12 cellular contexts compared by ENCODE assay signal in genomic region chr10:88428442-88428841, GRCh38.
DNase-seq lines count a peak whose midpoint lies in the region; ATAC-seq, FAIRE-seq and TF ChIP-seq lines count a peak whose summit lies in the region.
"Had no signal": no experiment of that assay in that cellular context is flagged by ENCODE, and none has a peak within 500 bp of the region (broad histone marks: within the 10 kb centered on the region; RNA-seq: fewer than 3 reads in every experiment).

No MANE protein-coding gene starts in this region.

- 23 to 45% (median 38%) methylated on average over 1 of the region's 1 CpG for WGBS in small intestine, 3 donors

- peaks cover 15% of the 10 kb centered on the region for H3F3A ChIP-seq in PC-9 (ENCODE audit: insufficient read depth, low read depth)

- POLR2A ChIA-PET in PC-9 (lab: Charles Lee; ENCODE audit: unreplicated experiment): interaction anchor here (0.6 kb wide), 1 partner anchor 8 kb away, joined by 6 read pairs; no protein-coding TSS in a partner anchor

- H3K27ac ChIP-seq in PC-9: peak overlapping the region; percentile 78
- H3K27ac ChIP-seq in small intestine (ENCODE audit: low read depth in 1 of 2, low read length in 1 of 2): no peak overlapping the region

- H3K9me3 ChIP-seq in PC-9 (ENCODE audit: insufficient read depth, low read depth) (no peaks in the 10 kb centered on the region), small intestine (ENCODE audit: control insufficient read depth, low read depth) (no peaks in the 10 kb centered on the region)

- H3K4me2 ChIP-seq in PC-9: peak overlapping the region; percentile 69

- H3K4me1 ChIP-seq in PC-9 (replicated peaks; ENCODE audit: insufficient read depth) (peaks cover 32% of the 10 kb centered on the region), small intestine (ENCODE audit: control insufficient read depth in 2 of 2, insufficient read depth in 1 of 2, low read depth in 1 of 2, low read length in 1 of 2) (no peaks in the 10 kb centered on the region)

- DNase-seq in DMS53 (lab: John Stamatoyannopoulos, UW): peak; percentile 24
- no peak for DNase-seq in DMS53 treated with DMSO at 0.1 percent for 48 hours (lab: John Stamatoyannopoulos, UW; ENCODE audit: unreplicated experiment)
- DNase-seq in PC-9: peak; percentile 37 to 89
- peak; percentile 31 for DNase-seq in fibroblast of gingiva (ENCODE audit: low read depth)
- DNase-seq in small intestine: peak; percentile 7
- no peak for DNase-seq in NCI-H2227 (lab: John Stamatoyannopoulos, UW; ENCODE audit: unreplicated experiment)
- DNase-seq in activated gamma-delta T cell (lab: John Stamatoyannopoulos, UW): no peak
- DNase-seq: 8988T, foreskin melanocyte, NCI-H510A had no signal

- H2AFZ ChIP-seq in PC-9: 0 out of 2 replicates have a peak overlapping the region, but pooled peaks have one; percentile 61

- no peaks in the 10 kb centered on the region for H3K9me2 ChIP-seq in PC-9 (ENCODE audit: insufficient read depth)

- H4K20me1 ChIP-seq in PC-9 (ENCODE audit: insufficient read depth): no peaks in the 10 kb centered on the region

- intact Hi-C loops in PC-9 (cut with micrococcal nuclease; ENCODE audit: unreplicated experiment): no loop called here

- H3K4me3 ChIP-seq in PC-9: peak overlapping the region; percentile 43; the same call in 1 of the 2 replicates
- no peak overlapping the region for H3K4me3 ChIP-seq in small intestine (ENCODE audit: low read depth in 1 of 2, low read length in 2 of 2)
- H3K4me3 ChIP-seq: lung had no signal

- TF ChIP-seq CTCF in PC-9 (conservative IDR thresholded peaks at IDR 0.05): no peak

- FAIRE-seq in small intestine (lab: Jason Lieb, UNC): no peak

- H3K79me2 ChIP-seq in PC-9 (ENCODE audit: low read depth): no peaks in the 10 kb centered on the region

- CTCF ChIA-PET in PC-9 (lab: Charles Lee): no interaction called here

- H3K36me3 ChIP-seq in PC-9 (ENCODE audit: low read depth) (no peaks in the 10 kb centered on the region), small intestine (ENCODE audit: control insufficient read depth in 2 of 2, insufficient read depth in 2 of 2, low read length in 2 of 2) (no peaks in the 10 kb centered on the region)

- H3K27me3 ChIP-seq in PC-9 (ENCODE audit: insufficient read depth, low read depth) (no peaks in the 10 kb centered on the region), small intestine (ENCODE audit: control insufficient read depth in 2 of 2, insufficient read depth in 2 of 2, low read length in 2 of 2) (no peaks in the 10 kb centered on the region)

- no TSS peak for BruUV-seq in PC-9 (replicated peaks; lab: Mats Ljungman, UMichigan)

- ATAC-seq in GM21619 (IDR thresholded peaks at IDR 0.05; ENCODE audit: unreplicated experiment): no peak

Comparison
In these comparisons a context has a peak if more than half of its experiments do, and no peak if none do; other contexts are left out.
1. DNase-seq: peak in DMS53 (single experiment), PC-9 (2 of 2), fibroblast of gingiva (single experiment) and small intestine (single experiment); none in DMS53 treated with DMSO at 0.1 percent for 48 hours (single experiment), NCI-H2227 (single experiment) and activated gamma-delta T cell (single experiment).